ENCODE assay signal across 16 cellular contexts in the genomic region with DNA sequence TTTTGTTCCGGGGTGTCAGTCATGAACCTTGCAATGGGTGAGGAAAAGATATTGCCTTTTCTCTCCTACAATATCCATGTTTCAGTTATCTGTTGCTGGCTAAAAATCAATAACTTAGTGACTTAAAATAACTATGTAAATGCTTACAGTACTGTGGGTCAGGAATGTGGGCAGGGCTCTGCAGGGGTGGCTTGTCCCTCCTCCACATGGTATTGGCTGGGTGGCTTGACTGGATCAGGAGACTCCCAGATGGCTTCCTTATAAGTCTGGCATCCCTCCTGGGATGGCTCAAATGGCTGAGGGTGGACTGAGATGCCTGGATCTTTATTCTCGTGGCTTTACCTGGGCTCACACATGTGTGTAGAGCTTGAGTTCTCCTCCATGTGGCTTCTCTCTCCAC. TPM values are rescaled to one million over a fixed set of nuclear protein-coding genes. Genes with fewer than 3 reads are reported as not detected.
DNase-seq lines count a peak whose midpoint lies in the region; ATAC-seq and TF ChIP-seq lines count a peak whose summit lies in the region.
"Had no signal": no experiment of that assay in that cellular context is flagged by ENCODE, and none has a peak within 500 bp of the region (broad histone marks: within the 10 kb centered on the region; RNA-seq: fewer than 3 reads in every experiment).

No MANE protein-coding gene starts in this region.

- H3K27me3 Mint-ChIP-seq in endodermal cell (ENCODE audit: insufficient read depth): peaks cover 1% of the 10 kb centered on the region
- H3K27me3 Mint-ChIP-seq in activated T-cell treated with anti-CD3 and anti-CD28 coated beads, Interleukin-2, amount 50 U/mL, for 72 hours (ENCODE audit: low read depth): no peaks in the 10 kb centered on the region
- H3K27me3 Mint-ChIP-seq: CD4-positive, alpha-beta memory T cell had no signal

- TF ChIP-seq CTCF in endodermal cell (conservative IDR thresholded peaks at IDR 0.05): no peak

- H3K27ac ChIP-seq in endodermal cell (ENCODE audit: low read depth, low read length): no peak overlapping the region
- H3K27ac ChIP-seq: C4-2B had no signal

- no peaks in the 10 kb centered on the region for H3K36me3 ChIP-seq in endodermal cell (ENCODE audit: control insufficient read depth, insufficient read depth, low read length)
- H3K36me3 ChIP-seq: BE2C had no signal

- no peaks in the 10 kb centered on the region for H3K9me3 Mint-ChIP-seq in endodermal cell
- no peaks in the 10 kb centered on the region for H3K9me3 Mint-ChIP-seq in activated T-cell treated with anti-CD3 and anti-CD28 coated beads, Interleukin-2, amount 50 U/mL, for 72 hours
- H3K9me3 Mint-ChIP-seq: CD4-positive, alpha-beta memory T cell had no signal

- DNase-seq in AG08395 (ENCODE audit: low spot score) (peak; percentile 14), EH (ENCODE audit: low read depth) (peak; percentile 39), endodermal cell (peak; percentile 47), kidney tubule cell (ENCODE audit: low spot score) (peak; percentile 13), activated T-cell treated with anti-CD3 and anti-CD28 coated beads for 4 hours (no peak), NCI-H2196 treated with DMSO at 0.1 percent for 48 hours (lab: John Stamatoyannopoulos, UW; ENCODE audit: unreplicated experiment) (no peak)
- DNase-seq in activated T-cell treated with anti-CD3 and anti-CD28 coated beads, Interleukin-2, amount 50 U/mL, for 72 hours: no peak
- DNase-seq: ACHN; BE2C; CD4-positive, alpha-beta memory T cell; DMS153; DMS79 treated with DMSO at 0.1 percent for 48 hours; GDM1 had no signal

- H3K4me1 ChIP-seq in endodermal cell (ENCODE audit: control insufficient read depth, insufficient read depth, low read length): no peaks in the 10 kb centered on the region
- H3K4me1 ChIP-seq: BE2C had no signal

- H3K4me3 ChIP-seq in endodermal cell (ENCODE audit: low read length): no peak overlapping the region

- no peaks in the 10 kb centered on the region for H3K27me3 ChIP-seq in endodermal cell (ENCODE audit: control insufficient read depth, insufficient read depth, low read length, poor library complexity, severe bottlenecking)

- no peaks in the 10 kb centered on the region for H3K36me3 Mint-ChIP-seq in endodermal cell (ENCODE audit: low read depth)
- H3K36me3 Mint-ChIP-seq in activated T-cell treated with anti-CD3 and anti-CD28 coated beads, Interleukin-2, amount 50 U/mL, for 72 hours (ENCODE audit: insufficient read depth in 2 of 2): no peaks in the 10 kb centered on the region

- H3K4me3 Mint-ChIP-seq in endodermal cell: no peak overlapping the region
- H3K4me3 Mint-ChIP-seq in activated T-cell treated with anti-CD3 and anti-CD28 coated beads, Interleukin-2, amount 50 U/mL, for 72 hours: no peak overlapping the region
- H3K4me3 Mint-ChIP-seq: CD4-positive, alpha-beta memory T cell had no signal

- H3K4me1 Mint-ChIP-seq in endodermal cell: no peaks in the 10 kb centered on the region
- H3K4me1 Mint-ChIP-seq in activated T-cell treated with anti-CD3 and anti-CD28 coated beads, Interleukin-2, amount 50 U/mL, for 72 hours (ENCODE audit: low read depth): no peaks in the 10 kb centered on the region

- no peak overlapping the region for H3K27ac Mint-ChIP-seq in endodermal cell
- no peak overlapping the region for H3K27ac Mint-ChIP-seq in activated T-cell treated with anti-CD3 and anti-CD28 coated beads, Interleukin-2, amount 50 U/mL, for 72 hours
- H3K27ac Mint-ChIP-seq: CD4-positive, alpha-beta memory T cell had no signal

- no peak for ATAC-seq in activated T-cell treated with anti-CD3 and anti-CD28 coated beads, Interleukin-2, amount 50 U/mL, for 72 hours (replicated peaks in 1 of 2)
- ATAC-seq in GM19023 (IDR thresholded peaks at IDR 0.05; ENCODE audit: unreplicated experiment): no peak
- ATAC-seq: HCT116 had no signal

- 100% methylated on average over 1 of the region's 2 CpGs; no CpG with 5 or more reads in 1 of the 2 experiments for WGBS in endodermal cell (ENCODE audit: insufficient coverage in 1 of 2, insufficient read length in 1 of 2), 2 experiments

- no peaks in the 10 kb centered on the region for H3K9me3 ChIP-seq in endodermal cell (ENCODE audit: control insufficient read depth, low read length)
- H3K9me3 ChIP-seq: BE2C had no signal

- no peak overlapping the region for H3K9ac ChIP-seq in endodermal cell (ENCODE audit: extremely low read depth, low read length, poor library complexity, severe bottlenecking)

RNA-seq across cellular contexts. Expression of a gene that starts 47.5 kb away (rescaled TPM):
- total RNA-seq in endodermal cell: 10 to 100 TPM; 23.9 to 35.5 TPM
- polyA plus RNA-seq in endodermal cell (2013, experiment 1 of 2): 28.6 TPM
- polyA plus RNA-seq in endodermal cell (2013, experiment 2 of 2): 27.7 TPM
- 10 to 100 TPM; 27.0 to 28.7 TPM for total RNA-seq in activated T-cell treated with anti-CD3 and anti-CD28 coated beads, Interleukin-2, amount 50 U/mL, for 72 hours

Comparison
In these comparisons a context has a peak if more than half of its experiments do, and no peak if none do; other contexts are left out.
1. DNase-seq: peak in AG08395 (single experiment), EH (single experiment), endodermal cell (single experiment) and kidney tubule cell (single experiment); none in activated T-cell treated with anti-CD3 and anti-CD28 coated beads for 4 hours (single experiment), activated T-cell treated with anti-CD3 and anti-CD28 coated beads, Interleukin-2, amount 50 U/mL, for 72 hours (0 of 2) and NCI-H2196 treated with DMSO at 0.1 percent for 48 hours (single experiment).